ENCODE assay signal across 2 cellular contexts in genomic region chr7:101849314-101849713, GRCh38.
A peak's percentile ranks its signal among the peaks of the same experiment; 100 is the strongest.
TF ChIP-seq lines count a peak whose summit lies in the region.

No MANE protein-coding gene starts in this region.

TF ChIP-seq in HEK293, 187 proteins besides CTCF, POLR2A, EP300 and RAD21:
- TF ChIP-seq ZNF580 (tag by site-specific recombination; IDR thresholded peaks at IDR 0.05) (0 out of 2 replicates have a peak, but pooled peaks have one; percentile 57), ZNF146 (tag by site-specific recombination; IDR thresholded peaks at IDR 0.05) (peak; percentile 95), ZNF280D (tag by site-specific recombination; IDR thresholded peaks at IDR 0.05) (0 out of 2 replicates have a peak, but pooled peaks have one; percentile 42)

TF ChIP-seq in K562, 482 proteins besides CTCF, POLR2A, EP300 and RAD21:
- TF ChIP-seq ZNF146 (CRISPR knock-in tag; IDR thresholded peaks at IDR 0.05; ENCODE audit: unreplicated experiment) (peak; percentile 76), BCOR (IDR thresholded peaks at IDR 0.05) (peak; percentile 32; the same call in 1 of the 2 replicates), ESRRA (IDR thresholded peaks at IDR 0.05; ENCODE audit: borderline replicate concordance, low read depth) (0 out of 2 replicates have a peak, but pooled peaks have one; percentile 32)
